Comparison of ENCODE assay signal across 8 cellular contexts in genomic region chr11:65095974-65096806, GRCh38. TPM values are rescaled to one million over a fixed set of nuclear protein-coding genes. Genes with fewer than 3 reads are reported as not detected.
DNase-seq lines count a peak whose midpoint lies in the region; ATAC-seq, FAIRE-seq and TF ChIP-seq lines count a peak whose summit lies in the region.

Gene VPS51, plus strand, starts transcription at chr11:65096214. Its CDS starts 37 bp downstream, at chr11:65096251.

- H3K27ac ChIP-seq in upper lobe of left lung, result peak within 1 kb of the TSS; percentile 88 to 95 (median 91)

- TF ChIP-seq POLR2A in GM12891 (IDR thresholded peaks at IDR 0.05; ENCODE audit: low read depth, low read length), result peak; percentile 98
- peak in 3 of 4 donors; percentile 63 to 80 (median 66) for TF ChIP-seq POLR2A in upper lobe of left lung (IDR thresholded peaks at IDR 0.05)

- H3K27me3 ChIP-seq in upper lobe of left lung, result no peaks in the 10 kb centered on the region

- peak; percentile 96 for FAIRE-seq in GM12891 (lab: Jason Lieb, UNC)

- H3K36me3 ChIP-seq in upper lobe of left lung, result peaks cover 0 to 10% (median 3%) of the 10 kb centered on the region in 4 donors

- 0 to 1% methylated on average over 7 to 27 of the region's 52 CpGs for WGBS in upper lobe of left lung, 2 donors

- peaks cover 0 to 4% (median 0%) of the 10 kb centered on the region in 4 donors for H3K9me3 ChIP-seq in upper lobe of left lung

- H3K4me1 ChIP-seq in upper lobe of left lung, result peaks cover 14 to 22% (median 19%) of the 10 kb centered on the region in 4 donors

- ATAC-seq in HG02798 (IDR thresholded peaks at IDR 0.05; ENCODE audit: poor library complexity, unreplicated experiment) (peak; percentile 88), left cardiac atrium (peak; percentile 97 to 99), upper lobe of left lung (ENCODE audit: low FRiP score in 2 of 2) (peak; percentile 97 to 98)

- peak in 1 of 4 donors; percentile 41 for TF ChIP-seq EP300 in upper lobe of left lung (IDR thresholded peaks at IDR 0.05)

- intact Hi-C loops in T-helper 1 cell treated with Interleukin-12 subunit alpha and Interleukin-12 subunit beta and Interleukin-4 antibody, amounts not matched to agents 30 ng/mL and 1 ng/mL, for 36 hours (cut with micrococcal nuclease), result loop anchor here (1.0 kb wide), 9 partner anchors 12 to 179 kb away; partner anchors contain the start of genes ATG2A, CDCA5, FAU and MRPL49
- intact Hi-C loops in left cardiac atrium (cut with DNase I), result no loop called here
- intact Hi-C loops in posterior vena cava (cut with DNase I), result no loop called here

- DNase-seq in GM12891 (ENCODE audit: insufficient read length, low spot score) (peak; percentile 92), NCI-H146 (lab: John Stamatoyannopoulos, UW) (peak; percentile 91), amniotic epithelial cell (ENCODE audit: low read depth) (peak; percentile 94), left cardiac atrium (peak; percentile 91), posterior vena cava (ENCODE audit: low spot score) (peak; percentile 96), upper lobe of left lung (peak; percentile 92 to 95)

- H3K4me3 ChIP-seq in upper lobe of left lung, result peak within 1 kb of the TSS; percentile 78 to 95 (median 82)

- TF ChIP-seq CTCF in upper lobe of left lung (IDR thresholded peaks at IDR 0.05), result peak in 3 of 6 experiments; percentile 25 to 46 (median 35)

TF ChIP-seq in GM12891, 5 proteins besides CTCF, POLR2A, EP300 and RAD21:
- TF ChIP-seq PAX5 (IDR thresholded peaks at IDR 0.05; ENCODE audit: insufficient read depth, low read length, severe bottlenecking) (peak; percentile 71), TAF1 (IDR thresholded peaks at IDR 0.05; ENCODE audit: low read depth, low read length) (peak; percentile 98), SPI1 (IDR thresholded peaks at IDR 0.05; ENCODE audit: low read depth, low read length) (peak; percentile 27; the same call in 1 of the 2 replicates), POLR2AphosphoS5 (IDR thresholded peaks at IDR 0.05; ENCODE audit: low read depth, low read length) (peak; percentile 97), POU2F2 (IDR thresholded peaks at IDR 0.05; ENCODE audit: low read depth, low read length) (peak; percentile 96)

RNA-seq across cellular contexts. Expression of gene VPS51, which starts in this region (rescaled TPM):
- polyA plus RNA-seq in GM12891 (2012; ENCODE audit: low read depth, missing spikeins), result 78.4 TPM
- 145 and 152 TPM in 2 replicates for total RNA-seq in T-helper 1 cell treated with Interleukin-12 subunit alpha and Interleukin-12 subunit beta and Interleukin-4 antibody, amounts not matched to agents 30 ng/mL and 1 ng/mL, for 36 hours
- total RNA-seq in left cardiac atrium (10 to 100 TPM; 52.7 to 70.1 TPM), posterior vena cava (100 to 1,000 TPM; 103 to 107 TPM), upper lobe of left lung (100 to 1,000 TPM; 102 to 531 (median 175) TPM)

Comparison
In these comparisons a context has a peak if more than half of its experiments do, and no peak if none do; other contexts are left out.
1. Peak in every context shown above with its lines: DNase-seq, ATAC-seq, H3K4me3 ChIP-seq and H3K27ac ChIP-seq.